9 cellular contexts compared by ENCODE assay signal in genomic region chr9:87499455-87500015, GRCh38. TPM values are rescaled to one million over a fixed set of nuclear protein-coding genes. Genes with fewer than 3 reads are reported as not detected.
DNase-seq lines count a peak whose midpoint lies in the region; ATAC-seq and TF ChIP-seq lines count a peak whose summit lies in the region.
"Had no signal": no experiment of that assay in that cellular context is flagged by ENCODE, and none has a peak within 500 bp of the region (broad histone marks: within the 10 kb centered on the region; RNA-seq: fewer than 3 reads in every experiment).

No MANE protein-coding gene starts in this region.

- H2BK12ac ChIP-seq in neuronal stem cell (ENCODE audit: low read length), result no peak overlapping the region

- H3K27ac ChIP-seq in cingulate gyrus (ENCODE audit: low read depth, low read length) (peak overlapping the region; percentile 69), neuronal stem cell (replicated peaks; ENCODE audit: low read length) (no peak overlapping the region)
- no peak overlapping the region for H3K27ac ChIP-seq in CD8-positive, alpha-beta T cell (ENCODE audit: low read depth, low read length)

- peaks cover 70% of the 10 kb centered on the region for H3K4me1 Mint-ChIP-seq in osteocyte (ENCODE audit: unreplicated experiment)
- H3K4me1 Mint-ChIP-seq in CD8-positive, alpha-beta T cell (ENCODE audit: low read depth), result peaks cover 4% of the 10 kb centered on the region

- no peak overlapping the region for H4K91ac ChIP-seq in neuronal stem cell (ENCODE audit: low read depth, low read length, poor library complexity)

- H3K27me3 Mint-ChIP-seq in osteocyte (ENCODE audit: unreplicated experiment), result no peaks in the 10 kb centered on the region
- H3K27me3 Mint-ChIP-seq in CD8-positive, alpha-beta T cell (ENCODE audit: low read depth), result peaks cover 27% of the 10 kb centered on the region

- no peak overlapping the region for H3K14ac ChIP-seq in neuronal stem cell (ENCODE audit: low read length)

- H2BK120ac ChIP-seq in neuronal stem cell (ENCODE audit: low read depth, low read length), result no peak overlapping the region

- H3K9ac ChIP-seq in neuronal stem cell (ENCODE audit: low read depth, low read length, poor library complexity), result no peak overlapping the region

- CTCF ChIA-PET in CD8-positive, alpha-beta T cell (lab: Charles Lee), result interaction anchor here (1.5 kb wide), 1 partner anchor 16 kb away, joined by 3 read pairs; no protein-coding TSS in a partner anchor

- H3K27me3 ChIP-seq in CD8-positive, alpha-beta T cell (ENCODE audit: insufficient read depth, low read length), result no peaks in the 10 kb centered on the region
- H3K27me3 ChIP-seq in neuronal stem cell (ENCODE audit: control insufficient read depth in 3 of 3, insufficient read depth in 3 of 3, low read depth in 1 of 3, low read length in 3 of 3), result no peaks in the 10 kb centered on the region

- H3K36me3 ChIP-seq in CD8-positive, alpha-beta T cell (ENCODE audit: insufficient read depth, low read length), result no peaks in the 10 kb centered on the region
- H3K36me3 ChIP-seq in neuronal stem cell (replicated peaks in 1 of 2; ENCODE audit: control insufficient read depth in 2 of 2, insufficient read depth in 2 of 2, low read length in 2 of 2), result peaks cover 5 to 55% of the 10 kb centered on the region in 2 donors

- no peak overlapping the region for H3K18ac ChIP-seq in neuronal stem cell (ENCODE audit: low read length)

- peak overlapping the region; percentile 86 for H3K27ac Mint-ChIP-seq in osteocyte (ENCODE audit: unreplicated experiment)
- H3K27ac Mint-ChIP-seq in CD8-positive, alpha-beta T cell, result no peak overlapping the region

- H3K23ac ChIP-seq in neuronal stem cell (ENCODE audit: low read depth, low read length, poor library complexity), result no peak overlapping the region

- no peak overlapping the region for H3K4me2 ChIP-seq in neuronal stem cell (ENCODE audit: insufficient read depth, low read length, poor library complexity, severe bottlenecking)

- no peaks in the 10 kb centered on the region for H3K4me1 ChIP-seq in CD8-positive, alpha-beta T cell (ENCODE audit: insufficient read depth, low read length)
- peaks cover 0 to 4% of the 10 kb centered on the region in 2 donors for H3K4me1 ChIP-seq in neuronal stem cell (ENCODE audit: control insufficient read depth in 2 of 2, insufficient read depth in 1 of 2, low read depth in 1 of 2, low read length in 2 of 2)

- intact Hi-C loops in CD8-positive, alpha-beta T cell (cut with DNase I, micrococcal nuclease), result no loop called here

- TF ChIP-seq CTCF in osteocyte (IDR thresholded peaks at IDR 0.05), result no peak
- no peak for TF ChIP-seq CTCF in CD8-positive, alpha-beta T cell (IDR thresholded peaks at IDR 0.05)

- H3K4me3 Mint-ChIP-seq in osteocyte (ENCODE audit: unreplicated experiment), result peak overlapping the region; percentile 97
- no peak overlapping the region for H3K4me3 Mint-ChIP-seq in CD8-positive, alpha-beta T cell

- no peak overlapping the region for H2BK15ac ChIP-seq in neuronal stem cell (ENCODE audit: low read length)

- ATAC-seq in GM18873 (IDR thresholded peaks at IDR 0.05; ENCODE audit: low FRiP score, unreplicated experiment) (peak; percentile 53), HG03045 (IDR thresholded peaks at IDR 0.05; ENCODE audit: unreplicated experiment) (peak; percentile 37), HG03095 (IDR thresholded peaks at IDR 0.05; ENCODE audit: unreplicated experiment) (no peak)
- ATAC-seq in CD8-positive, alpha-beta T cell, result no peak
- ATAC-seq: mucosa of descending colon had no signal

- no peak overlapping the region for H2AFZ ChIP-seq in neuronal stem cell (ENCODE audit: low read length)

- H3K9me3 Mint-ChIP-seq in osteocyte (ENCODE audit: unreplicated experiment), result no peaks in the 10 kb centered on the region
- H3K9me3 Mint-ChIP-seq in CD8-positive, alpha-beta T cell, result no peaks in the 10 kb centered on the region

- H3K79me1 ChIP-seq in neuronal stem cell (ENCODE audit: low read depth, low read length), result peaks cover 7% of the 10 kb centered on the region

- no peaks in the 10 kb centered on the region for H3K9me3 ChIP-seq in CD8-positive, alpha-beta T cell (ENCODE audit: low read length)
- peaks cover 0 to 3% of the 10 kb centered on the region in 2 donors for H3K9me3 ChIP-seq in neuronal stem cell (replicated peaks in 1 of 2; ENCODE audit: control insufficient read depth in 2 of 2, insufficient read depth in 1 of 2, low read depth in 1 of 2, low read length in 2 of 2)
- H3K9me3 ChIP-seq: mucosa of descending colon had no signal

- H3K36me3 Mint-ChIP-seq in osteocyte (ENCODE audit: unreplicated experiment), result peaks cover 38% of the 10 kb centered on the region
- no peaks in the 10 kb centered on the region for H3K36me3 Mint-ChIP-seq in CD8-positive, alpha-beta T cell

- H2AK5ac ChIP-seq in neuronal stem cell (ENCODE audit: low read depth, low read length), result no peak overlapping the region

- no peak overlapping the region for H3K4ac ChIP-seq in neuronal stem cell (ENCODE audit: low read length)

- WGBS in neuronal stem cell (ENCODE audit: extremely low coverage in 2 of 2, insufficient read length in 2 of 2, insufficient replicate concordance in 1 of 2), 2 donors, result no CpG with 5 or more reads among the region's 2 CpGs

- no peak overlapping the region for H2BK5ac ChIP-seq in neuronal stem cell (ENCODE audit: low read length)

- POLR2A ChIA-PET in CD8-positive, alpha-beta T cell (lab: Charles Lee), result no interaction called here

- DNase-seq in osteocyte (ENCODE audit: extremely low spot score, unreplicated experiment) (no peak), GOT3 (lab: John Stamatoyannopoulos, UW) (no peak), neuronal stem cell (ENCODE audit: low spot score) (no peak)
- DNase-seq in CD8-positive, alpha-beta T cell, result no peak
- DNase-seq: mucosa of descending colon had no signal

- no peak overlapping the region for H3K4me3 ChIP-seq in CD8-positive, alpha-beta T cell (ENCODE audit: low read depth, low read length)
- peak overlapping the region in 1 of 2 donors; percentile 64 for H3K4me3 ChIP-seq in neuronal stem cell (ENCODE audit: low read length in 2 of 2)
- H3K4me3 ChIP-seq: mucosa of descending colon had no signal

- no peak overlapping the region for H4K8ac ChIP-seq in neuronal stem cell (ENCODE audit: low read depth, low read length)

RNA-seq across cellular contexts. Expression of gene DAPK1, which starts 1.9 kb away (rescaled TPM):
- 294 and 304 TPM in 2 replicates for total RNA-seq in osteocyte
- total RNA-seq in CD8-positive, alpha-beta T cell, result under 1 TPM; 0.14 to 0.27 TPM
- 19.4 TPM for polyA plus RNA-seq in neuronal stem cell (2013, experiment 1 of 2)
- 18.9 TPM for polyA plus RNA-seq in neuronal stem cell (2013, experiment 2 of 2)

Comparison
In these comparisons a context has a peak if more than half of its experiments do, and no peak if none do; other contexts are left out.
1. ATAC-seq: peak in GM18873 (single experiment) and HG03045 (single experiment); none in CD8-positive, alpha-beta T cell (single experiment) and HG03095 (single experiment).
2. RNA of gene DAPK1, which starts 1.9 kb away (total RNA-seq): 294 to 304 TPM in osteocyte; 0.14 to 0.27 TPM in CD8-positive, alpha-beta T cell; every median in the first group is over 100 times any median in the second.